In genomic region chr14:101114726-101115481, GRCh38 we compare ENCODE assay signal across 17 cellular contexts.
"Had no signal": no experiment of that assay in that cellular context is flagged by ENCODE, and none has a peak within 500 bp of the region (broad histone marks: within the 10 kb centered on the region; RNA-seq: fewer than 3 reads in every experiment).

No MANE protein-coding gene starts in this region.

- H3K36me3 ChIP-seq: gastroesophageal sphincter, lower lobe of right lung, ovary, transverse colon had no signal

- H3K9me3 Mint-ChIP-seq: activated B cell treated with CpG ODN at 0.5 μM for 24 hours; activated CD4-positive, alpha-beta T cell treated with anti-CD3 and anti-CD28 coated beads, Interleukin-2, amount 10 ng/mL, durations not matched to agents 7 days and 5 days; activated naive CD4-positive, alpha-beta T cell treated with anti-CD3 and anti-CD28 coated beads, Interleukin-2, amount 50 U/mL, for 72 hours; activated T-helper 1 cell treated with anti-CD3 and anti-CD28 coated beads, Interleukin-12 subunit alpha, Interleukin-12 subunit beta, Interleukin-2, Interleukin-4 antibody, amounts not matched to agents 30 ng/mL and 10 ng/mL and 1 ng/mL, durations not matched to agents 14 hours and 24 hours and 36 hours; central memory CD8-positive, alpha-beta T cell; stimulated activated effector memory CD8-positive, alpha-beta T cell treated with anti-CD3 and anti-CD28 coated beads, Interleukin-12 subunit alpha, Interleukin-12 subunit beta, amount 100 ng/mL, for 72 hours had no signal

- H3K4me3 ChIP-seq: gastroesophageal sphincter, lower lobe of right lung, ovary, skin epidermis, transverse colon had no signal

- ATAC-seq: activated naive CD4-positive, alpha-beta T cell treated with anti-CD3 and anti-CD28 coated beads, Interleukin-2, amount 50 U/mL, for 72 hours; gastroesophageal sphincter; lower lobe of right lung; naive thymus-derived CD8-positive, alpha-beta T cell; stimulated activated effector memory CD8-positive, alpha-beta T cell treated with anti-CD3 and anti-CD28 coated beads, Interleukin-12 subunit alpha, Interleukin-12 subunit beta, amount 100 ng/mL, for 72 hours; T-helper 17 cell had no signal

- H3K4me1 ChIP-seq: gastroesophageal sphincter had no signal

- H3K27me3 ChIP-seq: gastroesophageal sphincter, ovary, transverse colon had no signal

- H3K27me3 Mint-ChIP-seq: activated B cell treated with CpG ODN at 0.5 μM for 24 hours had no signal

- H3K36me3 Mint-ChIP-seq: activated naive CD4-positive, alpha-beta T cell treated with anti-CD3 and anti-CD28 coated beads, Interleukin-2, amount 50 U/mL, for 72 hours; brain; naive thymus-derived CD8-positive, alpha-beta T cell; stimulated activated effector memory CD8-positive, alpha-beta T cell treated with anti-CD3 and anti-CD28 coated beads, Interleukin-12 subunit alpha, Interleukin-12 subunit beta, amount 100 ng/mL, for 72 hours had no signal

- H3K27ac Mint-ChIP-seq: activated B cell treated with CpG ODN at 0.5 μM for 24 hours; activated CD4-positive, alpha-beta T cell treated with anti-CD3 and anti-CD28 coated beads, Interleukin-2, amount 10 ng/mL, durations not matched to agents 7 days and 5 days; activated naive CD4-positive, alpha-beta T cell treated with anti-CD3 and anti-CD28 coated beads, Interleukin-2, amount 50 U/mL, for 72 hours; activated T-helper 1 cell treated with anti-CD3 and anti-CD28 coated beads, Interleukin-12 subunit alpha, Interleukin-12 subunit beta, Interleukin-2, Interleukin-4 antibody, amounts not matched to agents 30 ng/mL and 10 ng/mL and 1 ng/mL, durations not matched to agents 14 hours and 24 hours and 36 hours; naive thymus-derived CD8-positive, alpha-beta T cell; stimulated activated effector memory CD8-positive, alpha-beta T cell treated with anti-CD3 and anti-CD28 coated beads, Interleukin-12 subunit alpha, Interleukin-12 subunit beta, amount 100 ng/mL, for 72 hours; T-helper 17 cell had no signal

- H3K4me3 Mint-ChIP-seq: activated B cell treated with CpG ODN at 0.5 μM for 24 hours; activated CD4-positive, alpha-beta T cell treated with anti-CD3 and anti-CD28 coated beads, Interleukin-2, amount 10 ng/mL, durations not matched to agents 7 days and 5 days; activated T-helper 1 cell treated with anti-CD3 and anti-CD28 coated beads, Interleukin-12 subunit alpha, Interleukin-12 subunit beta, Interleukin-2, Interleukin-4 antibody, amounts not matched to agents 30 ng/mL and 10 ng/mL and 1 ng/mL, durations not matched to agents 14 hours and 24 hours and 36 hours; brain; central memory CD8-positive, alpha-beta T cell; naive thymus-derived CD8-positive, alpha-beta T cell; stimulated activated effector memory CD8-positive, alpha-beta T cell treated with anti-CD3 and anti-CD28 coated beads, Interleukin-12 subunit alpha, Interleukin-12 subunit beta, amount 100 ng/mL, for 72 hours; T-helper 17 cell had no signal

- H3K9me3 ChIP-seq: gastroesophageal sphincter, lower lobe of right lung, ovary, transverse colon had no signal

- H3K4me1 Mint-ChIP-seq: central memory CD8-positive, alpha-beta T cell; stimulated activated effector memory CD8-positive, alpha-beta T cell treated with anti-CD3 and anti-CD28 coated beads, Interleukin-12 subunit alpha, Interleukin-12 subunit beta, amount 100 ng/mL, for 72 hours had no signal

- DNase-seq: activated B cell treated with CpG ODN at 0.5 μM for 24 hours; activated CD4-positive, alpha-beta T cell treated with anti-CD3 and anti-CD28 coated beads, Interleukin-2, amount 10 ng/mL, durations not matched to agents 7 days and 5 days; amniotic stem cell; effector memory CD4-positive, alpha-beta T cell; lower lobe of right lung; naive thymus-derived CD8-positive, alpha-beta T cell; ovary; T-helper 17 cell; transverse colon had no signal

- H3K27ac ChIP-seq: epithelial cell of prostate, gastroesophageal sphincter, lower lobe of right lung, ovary, skin epidermis, transverse colon had no signal
